18 cellular contexts compared by ENCODE assay signal in genomic region chr4:13415068-13415785, GRCh38.
DNase-seq lines count a peak whose midpoint lies in the region; ATAC-seq, FAIRE-seq and TF ChIP-seq lines count a peak whose summit lies in the region.
"Had no signal": no experiment of that assay in that cellular context is flagged by ENCODE, and none has a peak within 500 bp of the region (broad histone marks: within the 10 kb centered on the region; RNA-seq: fewer than 3 reads in every experiment).

No MANE protein-coding gene starts in this region.

- H2AFZ ChIP-seq in GM12878 (ENCODE audit: control insufficient read depth, low read depth, low read length) (no peak overlapping the region), neural progenitor cell (replicated peaks) (no peak overlapping the region)

- H3K79me2 ChIP-seq in GM12878 (ENCODE audit: control insufficient read depth, insufficient read depth, low read length) (no peaks in the 10 kb centered on the region), neural progenitor cell (ENCODE audit: low read depth) (peaks cover 35% of the 10 kb centered on the region)

- H3K27me3 Mint-ChIP-seq in type B pancreatic cell (no peaks in the 10 kb centered on the region), neural progenitor cell (ENCODE audit: insufficient read depth, low read depth) (no peaks in the 10 kb centered on the region)
- H3K27me3 Mint-ChIP-seq in activated T-helper 1 cell treated with anti-CD3 and anti-CD28 coated beads, Interleukin-12 subunit alpha, Interleukin-12 subunit beta, Interleukin-2, Interleukin-4 antibody, amounts not matched to agents 30 ng/mL and 10 ng/mL and 1 ng/mL, durations not matched to agents 14 hours and 24 hours and 36 hours (ENCODE audit: insufficient read depth): no peaks in the 10 kb centered on the region

- peaks cover 17% of the 10 kb centered on the region for H3K9me3 Mint-ChIP-seq in type B pancreatic cell
- H3K9me3 Mint-ChIP-seq in activated T-helper 1 cell treated with anti-CD3 and anti-CD28 coated beads, Interleukin-12 subunit alpha, Interleukin-12 subunit beta, Interleukin-2, Interleukin-4 antibody, amounts not matched to agents 30 ng/mL and 10 ng/mL and 1 ng/mL, durations not matched to agents 14 hours and 24 hours and 36 hours: peaks cover 11% of the 10 kb centered on the region
- H3K9me3 Mint-ChIP-seq in neural progenitor cell: peaks cover 27% of the 10 kb centered on the region

- RAD21 ChIA-PET in GM12878 (lab: Charles Lee; ENCODE audit: unreplicated experiment): interaction anchor here (2.1 kb wide), 1 partner anchor 17 kb away, joined by 8 read pairs; no protein-coding TSS in a partner anchor

- TF ChIP-seq EP300 in GM12878 (IDR thresholded peaks at IDR 0.05; ENCODE audit: borderline replicate concordance in 1 of 2, control insufficient read depth in 1 of 2, low read depth in 2 of 2, low read length in 2 of 2): no peak

- H3K4me1 ChIP-seq in right atrium auricular region (peaks cover 0 to 37% of the 10 kb centered on the region in 2 donors), GM12878 (ENCODE audit: control insufficient read depth, insufficient read depth, low read length) (no peaks in the 10 kb centered on the region), neural progenitor cell (no peaks in the 10 kb centered on the region)

- no peaks in the 10 kb centered on the region for H3F3A ChIP-seq in neural progenitor cell (ENCODE audit: low read depth)

- H3K9me3 ChIP-seq in right atrium auricular region: no peaks in the 10 kb centered on the region
- H3K9me3 ChIP-seq in GM12878 (replicated peaks; ENCODE audit: control insufficient read depth, insufficient read depth, low read length): no peaks in the 10 kb centered on the region; the same call in 2 of the 3 replicates
- peaks cover 4% of the 10 kb centered on the region for H3K9me3 ChIP-seq in neural progenitor cell (ENCODE audit: low read depth)

- no peak overlapping the region for H3K27ac Mint-ChIP-seq in type B pancreatic cell
- no peak overlapping the region for H3K27ac Mint-ChIP-seq in activated T-helper 1 cell treated with anti-CD3 and anti-CD28 coated beads, Interleukin-12 subunit alpha, Interleukin-12 subunit beta, Interleukin-2, Interleukin-4 antibody, amounts not matched to agents 30 ng/mL and 10 ng/mL and 1 ng/mL, durations not matched to agents 14 hours and 24 hours and 36 hours
- H3K27ac Mint-ChIP-seq in neural progenitor cell: no peak overlapping the region

- TF ChIP-seq CTCF in right atrium auricular region (IDR thresholded peaks at IDR 0.05) (no peak), GM12878 (IDR thresholded peaks at IDR 0.05 in 2 of 3, conservative IDR thresholded peaks at IDR 0.05 in 1 of 3; ENCODE audit: control insufficient read depth in 2 of 3, extremely low read depth in 1 of 3, insufficient read depth in 1 of 3, low read depth in 3 of 3, low read length in 3 of 3) (no peak), type B pancreatic cell (conservative IDR thresholded peaks at IDR 0.05) (no peak), neural progenitor cell (IDR thresholded peaks at IDR 0.05) (no peak)

- FAIRE-seq in GM12878 (lab: Jason Lieb, UNC): no peak

- WGBS in GM12878 (ENCODE audit: insufficient coverage, insufficient replicate concordance, low lambda C conversion rate, missing lambda C conversion rate): 98% methylated on average over 25 of the region's 32 CpGs

- H3K9ac ChIP-seq in GM12878 (ENCODE audit: control insufficient read depth, insufficient read depth, low read length): no peak overlapping the region
- H3K9ac ChIP-seq in neural progenitor cell: no peak overlapping the region
- H3K9ac ChIP-seq: BLaER1 treated with 17β-estradiol and CSF1 and Interleukin-3, amounts not matched to agents 10 nM and 100 nM; KMS-11 had no signal

- H3K27me3 ChIP-seq in right atrium auricular region (no peaks in the 10 kb centered on the region), GM12878 (replicated peaks in 1 of 2; ENCODE audit: control insufficient read depth in 2 of 2, insufficient read depth in 2 of 2, low read length in 1 of 2) (no peaks in the 10 kb centered on the region), neural progenitor cell (no peaks in the 10 kb centered on the region)
- H3K27me3 ChIP-seq: BLaER1 treated with 17β-estradiol and CSF1 and Interleukin-3, amounts not matched to agents 10 nM and 100 nM had no signal

- peak overlapping the region in 1 of 2 donors; percentile 68 for H3K27ac ChIP-seq in right atrium auricular region
- no peak overlapping the region for H3K27ac ChIP-seq in GM12878 (ENCODE audit: control insufficient read depth, insufficient read depth)
- H3K27ac ChIP-seq in neural progenitor cell: no peak overlapping the region
- H3K27ac ChIP-seq: BLaER1 treated with 17β-estradiol and CSF1 and Interleukin-3, amounts not matched to agents 10 nM and 100 nM; KMS-11 had no signal

- ATAC-seq in Right ventricle myocardium inferior: peak; percentile 64
- peak; percentile 72 for ATAC-seq in GM12878
- ATAC-seq in left cardiac atrium: peak; percentile 74 to 91
- no peak for ATAC-seq in GM21447 (IDR thresholded peaks at IDR 0.05; ENCODE audit: unreplicated experiment)

- H3K4me2 ChIP-seq in GM12878 (ENCODE audit: control insufficient read depth, insufficient read depth) (no peak overlapping the region), neural progenitor cell (no peak overlapping the region)
- H3K4me2 ChIP-seq: BLaER1 treated with 17β-estradiol and CSF1 and Interleukin-3, amounts not matched to agents 10 nM and 100 nM; KMS-11 had no signal

- DNase-seq in Right ventricle myocardium inferior (ENCODE audit: missing footprints) (peak; percentile 75), right atrium auricular region (ENCODE audit: low spot score) (no peak), GM12878 (ENCODE audit: low read depth, low spot score) (no peak), left cardiac atrium (no peak), type B pancreatic cell (ENCODE audit: extremely low spot score, unreplicated experiment) (peak; percentile 63), neural progenitor cell (ENCODE audit: low spot score) (no peak)
- no peak for DNase-seq in activated T-helper 1 cell treated with anti-CD3 and anti-CD28 coated beads, Interleukin-12 subunit alpha, Interleukin-12 subunit beta, Interleukin-2, Interleukin-4 antibody, amounts not matched to agents 30 ng/mL and 10 ng/mL and 1 ng/mL, durations not matched to agents 14 hours and 24 hours and 36 hours (ENCODE audit: low spot score)
- DNase-seq: 8988T, GF-D8, MM.1S, NCI-H1105 treated with DMSO at 0.1 percent for 48 hours, NCI-H187 treated with DMSO at 0.1 percent for 48 hours, NCI-H446, NCI-H748 treated with DMSO at 0.1 percent for 48 hours, SHP77 treated with DMSO at 0.1 percent for 48 hours had no signal

- H3K4me3 ChIP-seq in right atrium auricular region: no peak overlapping the region
- no peak overlapping the region for H3K4me3 ChIP-seq in GM12878
- no peak overlapping the region for H3K4me3 ChIP-seq in neural progenitor cell
- H3K4me3 ChIP-seq: BLaER1 treated with 17β-estradiol and CSF1 and Interleukin-3, amounts not matched to agents 10 nM and 100 nM had no signal

- H3K4me1 Mint-ChIP-seq in type B pancreatic cell (ENCODE audit: unreplicated experiment): peaks cover 11% of the 10 kb centered on the region
- no peaks in the 10 kb centered on the region for H3K4me1 Mint-ChIP-seq in activated T-helper 1 cell treated with anti-CD3 and anti-CD28 coated beads, Interleukin-12 subunit alpha, Interleukin-12 subunit beta, Interleukin-2, Interleukin-4 antibody, amounts not matched to agents 30 ng/mL and 10 ng/mL and 1 ng/mL, durations not matched to agents 14 hours and 24 hours and 36 hours (ENCODE audit: low read depth)
- peaks cover 4% of the 10 kb centered on the region for H3K4me1 Mint-ChIP-seq in neural progenitor cell

- SMC1A ChIA-PET in GM12878 (lab: Charles Lee; ENCODE audit: uncharacterized antibody, unreplicated experiment): interaction anchor here (0.8 to 1.4 kb wide), 3 partner anchors 8 to 36 kb away, joined by 3 to 6 read pairs (median 3); no protein-coding TSS in a partner anchor

- CTCF ChIA-PET in GM12878 (lab: Yijun Ruan, JAX): interaction anchor here (1.2 to 1.3 kb wide), 2 partner anchors 16 to 22 kb away, joined by 5 to 6 read pairs; no protein-coding TSS in a partner anchor

- H3K36me3 ChIP-seq in right atrium auricular region: no peaks in the 10 kb centered on the region
- no peaks in the 10 kb centered on the region; a peak in 1 of 4 replicates for H3K36me3 ChIP-seq in GM12878 (ENCODE audit: control insufficient read depth in 2 of 2, insufficient read depth in 2 of 2, low read length in 1 of 2)
- no peaks in the 10 kb centered on the region for H3K36me3 ChIP-seq in neural progenitor cell

- in situ Hi-C loops in GM12878 (cut with MboI): no loop called here

- POLR2A ChIA-PET in GM12878 (lab: Charles Lee): no interaction called here

- no peak for TF ChIP-seq RAD21 in GM12878 (IDR thresholded peaks at IDR 0.05; ENCODE audit: insufficient read depth, low read depth, low read length)

- peaks cover 32% of the 10 kb centered on the region for H3K36me3 Mint-ChIP-seq in type B pancreatic cell
- peaks cover 3% of the 10 kb centered on the region for H3K36me3 Mint-ChIP-seq in activated T-helper 1 cell treated with anti-CD3 and anti-CD28 coated beads, Interleukin-12 subunit alpha, Interleukin-12 subunit beta, Interleukin-2, Interleukin-4 antibody, amounts not matched to agents 30 ng/mL and 10 ng/mL and 1 ng/mL, durations not matched to agents 14 hours and 24 hours and 36 hours (ENCODE audit: low read depth)
- peaks cover 38% of the 10 kb centered on the region for H3K36me3 Mint-ChIP-seq in neural progenitor cell

- intact Hi-C loops in Right ventricle myocardium inferior (cut with DNase I): no loop called here
- intact Hi-C loops in GM12878 (cut with micrococcal nuclease; ENCODE audit: unreplicated experiment): no loop called here
- intact Hi-C loops in left cardiac atrium (cut with DNase I): no loop called here
- intact Hi-C loops in activated T-helper 1 cell treated with anti-CD3 and anti-CD28 coated beads, Interleukin-12 subunit alpha, Interleukin-12 subunit beta, Interleukin-2, Interleukin-4 antibody, amounts not matched to agents 30 ng/mL and 10 ng/mL and 1 ng/mL, durations not matched to agents 14 hours and 24 hours and 36 hours (cut with micrococcal nuclease): no loop called here

- no peak for TF ChIP-seq POLR2A in GM12878 (IDR thresholded peaks at IDR 0.05; ENCODE audit: low read depth, low read length)

- H3K4me3 Mint-ChIP-seq in type B pancreatic cell (no peak overlapping the region), neural progenitor cell (no peak overlapping the region)
- no peak overlapping the region for H3K4me3 Mint-ChIP-seq in activated T-helper 1 cell treated with anti-CD3 and anti-CD28 coated beads, Interleukin-12 subunit alpha, Interleukin-12 subunit beta, Interleukin-2, Interleukin-4 antibody, amounts not matched to agents 30 ng/mL and 10 ng/mL and 1 ng/mL, durations not matched to agents 14 hours and 24 hours and 36 hours

- BruUV-seq in GM12878 (replicated peaks; lab: Mats Ljungman, UMichigan): no TSS peak

- H4K20me1 ChIP-seq in GM12878 (ENCODE audit: control insufficient read depth, insufficient read depth) (no peaks in the 10 kb centered on the region), neural progenitor cell (ENCODE audit: low read depth) (no peaks in the 10 kb centered on the region)

TF ChIP-seq in GM12878, 131 proteins besides CTCF, POLR2A, EP300 and RAD21:
- TF ChIP-seq ATF7 (IDR thresholded peaks at IDR 0.05; ENCODE audit: low read depth) (peak; percentile 76), RAD51 (IDR thresholded peaks at IDR 0.05) (no peak)

Comparison
In these comparisons a context has a peak if more than half of its experiments do, and no peak if none do; other contexts are left out.
1. DNase-seq: peak in Right ventricle myocardium inferior (single experiment) and type B pancreatic cell (single experiment); none in right atrium auricular region (single experiment), GM12878 (single experiment), left cardiac atrium (single experiment), activated T-helper 1 cell treated with anti-CD3 and anti-CD28 coated beads, Interleukin-12 subunit alpha, Interleukin-12 subunit beta, Interleukin-2, Interleukin-4 antibody, amounts not matched to agents 30 ng/mL and 10 ng/mL and 1 ng/mL, durations not matched to agents 14 hours and 24 hours and 36 hours (single experiment) and neural progenitor cell (single experiment).